In genomic region chr16:27322858-27323780, GRCh38 we compare ENCODE assay signal across 1 cellular context.
A peak's percentile ranks its signal among the peaks of the same experiment; 100 is the strongest.
TF ChIP-seq lines count a peak whose summit lies in the region.

No MANE protein-coding gene starts in this region.

TF ChIP-seq in HepG2, 621 proteins besides CTCF, POLR2A, EP300 and RAD21 (continued from another document and continues in another):
- TF ChIP-seq TRIM22 (IDR thresholded peaks at IDR 0.05) (no peak), KDM6A (CRISPR knock-in tag; IDR thresholded peaks at IDR 0.05; ENCODE audit: low read depth) (peak; percentile 25; the same call in 1 of the 2 replicates), SOX5 (CRISPR knock-in tag; IDR thresholded peaks at IDR 0.05; ENCODE audit: borderline replicate concordance) (peak; percentile 82), SKI (IDR thresholded peaks at IDR 0.05; ENCODE audit: partially characterized antibody) (peak; percentile 71), ZNF567 (CRISPR knock-in tag; IDR thresholded peaks at IDR 0.05; ENCODE audit: borderline replicate concordance) (0 out of 2 replicates have a peak, but pooled peaks have one; percentile 21), DDIT3 (CRISPR knock-in tag; IDR thresholded peaks at IDR 0.05) (no peak), JUN (CRISPR knock-in tag; IDR thresholded peaks at IDR 0.05) (peak; percentile 62; the same call in 1 of the 2 replicates), UBTF (CRISPR knock-in tag; IDR thresholded peaks at IDR 0.05) (peak; percentile 43; the same call in 1 of the 2 replicates), PRDM10 (CRISPR knock-in tag; IDR thresholded peaks at IDR 0.05; ENCODE audit: low read depth) (peak; percentile 46; the same call in 1 of the 2 replicates), ZBTB2 (CRISPR knock-in tag; IDR thresholded peaks at IDR 0.05; ENCODE audit: low read depth) (no peak), TRAFD1 (CRISPR knock-in tag; IDR thresholded peaks at IDR 0.05; ENCODE audit: borderline replicate concordance) (peak; percentile 19; the same call in 1 of the 2 replicates), PTBP1 (IDR thresholded peaks at IDR 0.05; ENCODE audit: low read depth, low read length, poor library complexity, severe bottlenecking) (no peak), FOXO1 (CRISPR knock-in tag; IDR thresholded peaks at IDR 0.05) (peak; percentile 67), ZHX1 (CRISPR knock-in tag; IDR thresholded peaks at IDR 0.05; ENCODE audit: low read depth) (no peak), ZNF713 (CRISPR knock-in tag; IDR thresholded peaks at IDR 0.05) (no peak), REPIN1 (CRISPR knock-in tag; IDR thresholded peaks at IDR 0.05; ENCODE audit: borderline replicate concordance, low read depth) (no peak; the same call in 1 of the 2 replicates), ZNF24 (IDR thresholded peaks at IDR 0.05) (no peak), ZNF282 (IDR thresholded peaks at IDR 0.05; ENCODE audit: partially characterized antibody) (no peak), ZBTB34 (CRISPR knock-in tag; IDR thresholded peaks at IDR 0.05) (no peak), LCORL (IDR thresholded peaks at IDR 0.05) (no peak), LCORL (CRISPR knock-in tag; IDR thresholded peaks at IDR 0.05) (peak; percentile 93), ZBTB7B (CRISPR knock-in tag; IDR thresholded peaks at IDR 0.05) (peak; percentile 21; the same call in 1 of the 2 replicates), CEBPB (IDR thresholded peaks at IDR 0.05; ENCODE audit: borderline replicate concordance, low read depth, low read length) (no peak), ZNF792 (CRISPR knock-in tag; IDR thresholded peaks at IDR 0.05) (no peak), PITX1 (CRISPR knock-in tag; IDR thresholded peaks at IDR 0.05) (peak; percentile 53; the same call in 1 of the 2 replicates), SP1 (IDR thresholded peaks at IDR 0.05) (no peak), SP1 (CRISPR knock-in tag; IDR thresholded peaks at IDR 0.05) (no peak), ZNF230 (CRISPR knock-in tag; IDR thresholded peaks at IDR 0.05) (no peak), TP53 (CRISPR knock-in tag; conservative IDR thresholded peaks at IDR 0.05) (0 out of 2 replicates have a peak, but pooled peaks have one; percentile 71), SAFB2 (CRISPR knock-in tag; IDR thresholded peaks at IDR 0.05; ENCODE audit: borderline replicate concordance, low read depth) (peak; percentile 66; the same call in 1 of the 2 replicates), SMC3 (IDR thresholded peaks at IDR 0.05; ENCODE audit: low read length) (peak; percentile 24; the same call in 1 of the 2 replicates), ZFX (CRISPR knock-in tag; IDR thresholded peaks at IDR 0.05; ENCODE audit: low read depth) (peak; percentile 68), DMAP1 (CRISPR knock-in tag; IDR thresholded peaks at IDR 0.05) (0 out of 2 replicates have a peak, but pooled peaks have one; percentile 59), ZNF761 (CRISPR knock-in tag; conservative IDR thresholded peaks at IDR 0.05) (peak; percentile 82), JARID2 (CRISPR knock-in tag; IDR thresholded peaks at IDR 0.05; ENCODE audit: insufficient replicate concordance) (no peak), RXRA (CRISPR knock-in tag; IDR thresholded peaks at IDR 0.05) (peak; percentile 65; the same call in 1 of the 2 replicates), U2AF1 (optimal IDR thresholded peaks at IDR 0.05; ENCODE audit: low read depth, low read length) (no peak), KDM3A (CRISPR knock-in tag; IDR thresholded peaks at IDR 0.05; ENCODE audit: low read depth) (0 out of 2 replicates have a peak, but pooled peaks have one; percentile 40), RNF2 (conservative IDR thresholded peaks at IDR 0.05; ENCODE audit: low read depth) (no peak), ELF1 (CRISPR knock-in tag; IDR thresholded peaks at IDR 0.05) (peak; percentile 77), ZNF549 (CRISPR knock-in tag; IDR thresholded peaks at IDR 0.05) (0 out of 2 replicates have a peak, but pooled peaks have one; percentile 42), ZNF687 (CRISPR knock-in tag; IDR thresholded peaks at IDR 0.05) (peak; percentile 67), ZMAT3 (CRISPR knock-in tag; conservative IDR thresholded peaks at IDR 0.05) (0 out of 2 replicates have a peak, but pooled peaks have one; percentile 31), ZNF451 (CRISPR knock-in tag; IDR thresholded peaks at IDR 0.05) (no peak), STAG1 (CRISPR knock-in tag; IDR thresholded peaks at IDR 0.05) (peak; percentile 15; the same call in 1 of the 2 replicates)
